In the genomic region with DNA sequence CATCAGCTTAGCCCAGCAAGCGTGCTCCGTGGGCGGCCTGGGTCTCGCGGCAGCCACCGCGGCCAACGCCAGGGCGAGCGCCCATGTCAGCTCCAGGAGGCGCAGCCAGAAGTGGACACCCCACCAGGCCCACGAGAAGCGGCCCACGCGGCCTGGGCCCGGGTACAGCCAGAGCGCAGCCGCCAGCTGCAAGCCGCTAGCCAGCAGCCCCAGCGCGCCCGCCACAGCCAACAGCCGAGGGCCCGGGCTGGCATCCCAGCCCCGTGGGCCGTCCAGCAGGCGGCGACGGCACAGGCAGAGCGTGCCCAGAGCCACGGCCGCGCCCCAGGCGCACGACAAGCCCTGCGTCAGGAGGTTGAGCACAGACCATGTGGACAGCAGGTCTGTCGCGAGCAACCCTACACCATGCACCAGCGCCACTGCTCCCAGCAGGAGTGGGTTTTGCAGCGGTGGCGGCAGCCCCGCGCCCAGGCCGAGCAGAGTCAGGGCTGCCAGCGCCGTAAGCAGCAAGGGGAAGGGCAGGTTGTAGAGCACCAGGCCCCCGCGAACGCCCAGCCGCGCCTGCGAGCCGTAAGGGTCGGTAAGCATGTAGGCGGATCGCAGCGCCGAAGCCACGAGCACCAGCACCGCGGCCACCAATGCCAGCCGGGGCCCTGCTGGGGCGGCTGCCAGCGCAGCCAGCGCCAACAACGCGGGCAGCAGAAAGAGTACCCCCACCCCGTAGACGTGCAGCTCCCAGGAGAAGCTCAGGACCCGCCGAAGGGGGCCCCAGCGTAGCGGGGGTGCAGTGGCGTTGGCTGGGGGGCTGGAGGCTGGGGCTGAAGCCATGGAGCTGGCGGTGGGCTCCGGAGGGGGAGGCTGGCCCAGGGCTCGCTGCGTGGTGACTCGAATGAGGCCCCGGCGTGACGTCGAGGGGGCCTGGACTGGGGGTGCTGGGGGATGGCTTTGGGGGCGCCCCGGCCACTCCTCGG, we compare ENCODE assay signal across 2 cellular contexts.
TF ChIP-seq lines count a peak whose summit lies in the region.

No MANE protein-coding gene starts in this region.

TF ChIP-seq in A549, 52 proteins besides CTCF, POLR2A, EP300 and RAD21 (continued from another document):
- TF ChIP-seq, protein P1, sequence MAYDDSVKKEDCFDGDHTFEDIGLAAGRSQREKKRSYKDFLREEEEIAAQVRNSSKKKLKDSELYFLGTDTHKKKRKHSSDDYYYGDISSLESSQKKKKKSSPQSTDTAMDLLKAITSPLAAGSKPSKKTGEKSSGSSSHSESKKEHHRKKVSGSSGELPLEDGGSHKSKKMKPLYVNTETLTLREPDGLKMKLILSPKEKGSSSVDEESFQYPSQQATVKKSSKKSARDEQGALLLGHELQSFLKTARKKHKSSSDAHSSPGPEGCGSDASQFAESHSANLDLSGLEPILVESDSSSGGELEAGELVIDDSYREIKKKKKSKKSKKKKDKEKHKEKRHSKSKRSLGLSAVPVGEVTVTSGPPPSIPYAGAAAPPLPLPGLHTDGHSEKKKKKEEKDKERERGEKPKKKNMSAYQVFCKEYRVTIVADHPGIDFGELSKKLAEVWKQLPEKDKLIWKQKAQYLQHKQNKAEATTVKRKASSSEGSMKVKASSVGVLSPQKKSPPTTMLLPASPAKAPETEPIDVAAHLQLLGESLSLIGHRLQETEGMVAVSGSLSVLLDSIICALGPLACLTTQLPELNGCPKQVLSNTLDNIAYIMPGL (CRISPR knock-in tag; IDR thresholded peaks at IDR 0.05; ENCODE audit: borderline replicate concordance) = 0 out of 2 replicates have a peak, but pooled peaks have one; percentile 25
- TF ChIP-seq SMC3 (IDR thresholded peaks at IDR 0.05) (peak; percentile 83), GATA3 (IDR thresholded peaks at IDR 0.05; ENCODE audit: borderline replicate concordance) (peak; percentile 24; the same call in 1 of the 2 replicates), HDAC2 (IDR thresholded peaks at IDR 0.05) (0 out of 2 replicates have a peak, but pooled peaks have one; percentile 65), MAZ (IDR thresholded peaks at IDR 0.05; ENCODE audit: borderline replicate concordance, low read depth, low read length) (no peak), TFCP2L1 (CRISPR knock-in tag; IDR thresholded peaks at IDR 0.05) (peak; percentile 78; the same call in 1 of the 2 replicates), PHF8 (IDR thresholded peaks at IDR 0.05; ENCODE audit: borderline replicate concordance, low read depth) (peak; percentile 32; the same call in 1 of the 2 replicates), JUN (IDR thresholded peaks at IDR 0.05) (peak; percentile 2 to 18; a peak in 2 of 5 replicates), TP53 (CRISPR knock-in tag; IDR thresholded peaks at IDR 0.05) (no peak), CHD4 (IDR thresholded peaks at IDR 0.05; ENCODE audit: borderline replicate concordance) (no peak), MYC (IDR thresholded peaks at IDR 0.05; ENCODE audit: borderline replicate concordance, low read length) (peak; percentile 80; the same call in 1 of the 2 replicates)
- TF ChIP-seq, protein P2, sequence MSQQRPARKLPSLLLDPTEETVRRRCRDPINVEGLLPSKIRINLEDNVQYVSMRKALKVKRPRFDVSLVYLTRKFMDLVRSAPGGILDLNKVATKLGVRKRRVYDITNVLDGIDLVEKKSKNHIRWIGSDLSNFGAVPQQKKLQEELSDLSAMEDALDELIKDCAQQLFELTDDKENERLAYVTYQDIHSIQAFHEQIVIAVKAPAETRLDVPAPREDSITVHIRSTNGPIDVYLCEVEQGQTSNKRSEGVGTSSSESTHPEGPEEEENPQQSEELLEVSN (IDR thresholded peaks at IDR 0.05; ENCODE audit: borderline replicate concordance, low read depth) = peak; percentile 64
- TF ChIP-seq, protein P3, sequence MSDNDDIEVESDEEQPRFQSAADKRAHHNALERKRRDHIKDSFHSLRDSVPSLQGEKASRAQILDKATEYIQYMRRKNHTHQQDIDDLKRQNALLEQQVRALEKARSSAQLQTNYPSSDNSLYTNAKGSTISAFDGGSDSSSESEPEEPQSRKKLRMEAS (IDR thresholded peaks at IDR 0.05) = peak; percentile 96
- TF ChIP-seq, protein P4, sequence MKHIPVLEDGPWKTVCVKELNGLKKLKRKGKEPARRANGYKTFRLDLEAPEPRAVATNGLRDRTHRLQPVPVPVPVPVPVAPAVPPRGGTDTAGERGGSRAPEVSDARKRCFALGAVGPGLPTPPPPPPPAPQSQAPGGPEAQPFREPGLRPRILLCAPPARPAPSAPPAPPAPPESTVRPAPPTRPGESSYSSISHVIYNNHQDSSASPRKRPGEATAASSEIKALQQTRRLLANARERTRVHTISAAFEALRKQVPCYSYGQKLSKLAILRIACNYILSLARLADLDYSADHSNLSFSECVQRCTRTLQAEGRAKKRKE (CRISPR knock-in tag; IDR thresholded peaks at IDR 0.05; ENCODE audit: low read depth) = no peak

TF ChIP-seq in Ishikawa, 13 proteins besides CTCF, POLR2A, EP300 and RAD21 (continued from another document):
- TF ChIP-seq, protein P3 (IDR thresholded peaks at IDR 0.05) = peak; percentile 97
- TF ChIP-seq TAF1 (IDR thresholded peaks at IDR 0.05; ENCODE audit: low read depth) (no peak), CREB1 (IDR thresholded peaks at IDR 0.05; ENCODE audit: low read depth) (no peak), YY1 (IDR thresholded peaks at IDR 0.05; ENCODE audit: low read depth) (peak; percentile 35; the same call in 1 of the 2 replicates), TCF12 (IDR thresholded peaks at IDR 0.05; ENCODE audit: low read depth) (peak; percentile 49), NFIC (IDR thresholded peaks at IDR 0.05) (peak; percentile 37; the same call in 1 of the 2 replicates), TEAD4 (IDR thresholded peaks at IDR 0.05) (no peak)
TF ChIP-seq in Ishikawa: peak in this region for 5.
